Comparison of ENCODE assay signal across 8 cellular contexts in the genomic region with DNA sequence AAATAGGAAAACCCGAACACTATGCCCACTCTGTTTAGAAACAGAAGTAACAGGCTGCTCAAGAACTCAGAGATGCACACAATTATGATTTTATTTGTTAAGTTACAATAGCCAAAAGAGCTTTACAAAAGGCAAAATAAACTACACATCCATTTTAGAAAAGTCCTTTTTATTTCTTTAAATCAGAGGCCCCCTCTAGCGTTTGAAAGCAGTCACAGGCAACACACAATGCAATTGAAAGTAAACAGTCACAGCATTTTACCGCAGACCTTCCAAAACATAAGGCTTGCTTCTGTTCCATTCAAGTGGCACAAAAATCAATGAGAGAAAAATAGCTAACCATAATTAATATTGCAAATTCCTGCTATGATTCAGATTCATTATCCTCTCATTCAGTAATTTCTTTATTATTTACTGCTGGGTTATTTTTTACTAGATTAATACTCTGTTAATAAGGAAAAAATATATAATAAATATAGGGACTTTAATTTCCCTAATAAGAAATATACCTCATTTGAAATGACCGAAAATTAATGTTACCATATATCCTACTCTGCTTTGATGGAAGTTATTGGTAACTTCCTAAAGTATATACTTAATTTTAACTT.
A peak's percentile ranks its signal among the peaks of the same experiment; 100 is the strongest.
DNase-seq lines count a peak whose midpoint lies in the region; ATAC-seq and TF ChIP-seq lines count a peak whose summit lies in the region.

No MANE protein-coding gene starts in this region.

- H3K4me1 ChIP-seq in colonic mucosa = no peaks in the 10 kb centered on the region

- H3K9me3 ChIP-seq in colonic mucosa = no peaks in the 10 kb centered on the region

- H3K4me3 ChIP-seq in colonic mucosa = no peak overlapping the region

- intact Hi-C loops in activated CD4-positive, alpha-beta T cell treated with anti-CD3 and anti-CD28 coated beads for 36 hours (cut with DNase I, micrococcal nuclease) = no loop called here
- intact Hi-C loops in colonic mucosa (cut with DNase I) = loop anchor here (10.0 kb wide), 2 partner anchors 310 to 450 kb away; partner anchors contain the start of gene PPIC

- H3K9me3 Mint-ChIP-seq in activated CD4-positive, alpha-beta T cell treated with anti-CD3 and anti-CD28 coated beads for 36 hours (ENCODE audit: low read depth) = no peaks in the 10 kb centered on the region

- H3K27me3 Mint-ChIP-seq in activated CD4-positive, alpha-beta T cell treated with anti-CD3 and anti-CD28 coated beads for 36 hours = no peaks in the 10 kb centered on the region

- CTCF ChIA-PET in activated CD4-positive, alpha-beta T cell treated with anti-CD3 and anti-CD28 coated beads for 36 hours (lab: Charles Lee) = interaction anchor here (0.7 to 2.1 kb wide), 5 partner anchors 12 to 79 kb away, joined by 3 to 5 read pairs (median 4); no protein-coding TSS in a partner anchor

- no peak overlapping the region for H3K9ac ChIP-seq in colonic mucosa (ENCODE audit: low read depth in 2 of 2, low read length in 2 of 2)

- POLR2A ChIA-PET in activated CD4-positive, alpha-beta T cell treated with anti-CD3 and anti-CD28 coated beads for 36 hours (lab: Charles Lee) = no interaction called here

- H3K36me3 Mint-ChIP-seq in activated CD4-positive, alpha-beta T cell treated with anti-CD3 and anti-CD28 coated beads for 36 hours (ENCODE audit: low read depth) = peaks cover 4% of the 10 kb centered on the region

- no peaks in the 10 kb centered on the region for H3K4me1 Mint-ChIP-seq in activated CD4-positive, alpha-beta T cell treated with anti-CD3 and anti-CD28 coated beads for 36 hours

- no peak for ATAC-seq in activated CD4-positive, alpha-beta T cell treated with anti-CD3 and anti-CD28 coated beads for 36 hours
- ATAC-seq in GM21423 (IDR thresholded peaks at IDR 0.05; ENCODE audit: unreplicated experiment) = no peak
- no peak for ATAC-seq in GM19351 (IDR thresholded peaks at IDR 0.05; ENCODE audit: unreplicated experiment)

- no peak overlapping the region for H3K4me3 Mint-ChIP-seq in activated CD4-positive, alpha-beta T cell treated with anti-CD3 and anti-CD28 coated beads for 36 hours

- H3K27ac ChIP-seq in colonic mucosa = no peak overlapping the region

- peak; percentile 7 for DNase-seq in activated CD4-positive, alpha-beta T cell treated with anti-CD3 and anti-CD28 coated beads for 36 hours
- no peak for DNase-seq in activated CD4-positive, alpha-beta T cell treated with anti-CD3 and anti-CD28 coated beads for 48 hours
- DNase-seq in NCI-H2227 treated with DMSO at 0.1 percent for 48 hours (lab: John Stamatoyannopoulos, UW) (peak; percentile 14), colonic mucosa (no peak), midbrain (lab: John Stamatoyannopoulos, UW) (peak; percentile 60), NOMO-1 treated with dmso at 0.1 percent for 144 hours (lab: John Stamatoyannopoulos, UW; ENCODE audit: unreplicated experiment) (no peak)

- peak; percentile 50 for TF ChIP-seq CTCF in colonic mucosa (IDR thresholded peaks at IDR 0.05)

- H3K27ac Mint-ChIP-seq in activated CD4-positive, alpha-beta T cell treated with anti-CD3 and anti-CD28 coated beads for 36 hours = no peak overlapping the region

- no peaks in the 10 kb centered on the region for H3K27me3 ChIP-seq in colonic mucosa

- no peaks in the 10 kb centered on the region for H3K36me3 ChIP-seq in colonic mucosa

Comparison
In these comparisons a context has a peak if more than half of its experiments do, and no peak if none do; other contexts are left out.
1. DNase-seq: peak in activated CD4-positive, alpha-beta T cell treated with anti-CD3 and anti-CD28 coated beads for 36 hours (single experiment), NCI-H2227 treated with DMSO at 0.1 percent for 48 hours (single experiment) and midbrain (single experiment); none in activated CD4-positive, alpha-beta T cell treated with anti-CD3 and anti-CD28 coated beads for 48 hours (single experiment), colonic mucosa (single experiment) and NOMO-1 treated with dmso at 0.1 percent for 144 hours (single experiment).